ENCODE assay signal across 9 cellular contexts in the genomic region with DNA sequence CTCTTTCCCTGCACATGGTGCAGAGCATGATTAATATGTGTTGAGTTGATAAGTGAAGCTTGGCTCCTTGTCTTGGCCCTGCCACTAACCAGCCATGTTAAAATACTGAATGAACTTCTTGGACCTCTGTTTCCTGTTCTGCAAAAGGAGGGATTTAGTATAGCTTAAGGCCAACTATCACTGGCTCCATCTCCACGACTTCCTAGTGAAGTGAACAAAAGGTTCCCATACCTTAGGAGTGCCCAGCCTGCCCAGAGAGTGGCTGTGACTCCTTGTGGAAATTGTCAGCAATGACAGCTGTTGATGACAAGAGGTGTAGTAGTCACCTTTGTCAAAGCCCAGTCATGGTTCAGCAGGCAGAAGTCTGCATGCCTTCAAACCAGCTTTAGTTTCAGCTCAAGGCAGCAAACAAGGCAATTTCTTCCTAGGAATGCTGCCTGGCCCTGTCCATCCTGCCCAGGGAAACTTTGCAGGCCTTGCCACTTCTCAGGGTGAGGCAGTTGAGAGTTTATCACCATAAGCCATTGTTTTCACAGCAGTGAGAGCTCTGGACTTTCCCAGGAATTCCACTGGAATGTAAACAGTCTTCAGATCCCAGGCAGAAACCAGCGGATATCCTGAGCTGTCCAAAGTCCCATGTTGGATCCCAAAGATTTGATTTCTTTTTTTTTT.
DNase-seq lines count a peak whose midpoint lies in the region; ATAC-seq lines count a peak whose summit lies in the region.
"Had no signal": no experiment of that assay in that cellular context is flagged by ENCODE, and none has a peak within 500 bp of the region (broad histone marks: within the 10 kb centered on the region; RNA-seq: fewer than 3 reads in every experiment).

No MANE protein-coding gene starts in this region.

- H3K4me3 ChIP-seq in trophoblast cell (ENCODE audit: low read depth, low read length), result no peak overlapping the region

- no peak overlapping the region for H4K8ac ChIP-seq in trophoblast cell (ENCODE audit: low read depth, low read length)

- peak overlapping the region; percentile 95 for H3K27ac ChIP-seq in trophoblast cell (ENCODE audit: low read depth, low read length)

- H3K27ac Mint-ChIP-seq in immature natural killer cell, result no peak overlapping the region
- H3K27ac Mint-ChIP-seq: stimulated activated naive CD8-positive, alpha-beta T cell treated with anti-CD3 and anti-CD28 coated beads, Interleukin-15, Interleukin-2, amounts not matched to agents 100 ng/mL and 50 ng/mL, for 24 hours had no signal

- H3K4me1 Mint-ChIP-seq in immature natural killer cell, result peaks cover 5 to 13% of the 10 kb centered on the region in 2 donors

- peak overlapping the region; percentile 73 for H2BK5ac ChIP-seq in trophoblast cell (ENCODE audit: low read depth, low read length, poor library complexity)

- no peak overlapping the region for H3K9ac ChIP-seq in trophoblast cell (ENCODE audit: low read length)

- H3K4me2 ChIP-seq in trophoblast cell (ENCODE audit: low read length), result peak overlapping the region; percentile 42

- no peaks in the 10 kb centered on the region for H3K9me3 Mint-ChIP-seq in immature natural killer cell
- H3K9me3 Mint-ChIP-seq: stimulated activated naive CD8-positive, alpha-beta T cell treated with anti-CD3 and anti-CD28 coated beads, Interleukin-15, Interleukin-2, amounts not matched to agents 100 ng/mL and 50 ng/mL, for 24 hours had no signal

- H2AFZ ChIP-seq in trophoblast cell (ENCODE audit: insufficient read depth, low read length, poor library complexity), result no peak overlapping the region

- H3K27me3 ChIP-seq in trophoblast cell (ENCODE audit: insufficient read depth, low read length), result no peaks in the 10 kb centered on the region

- H3K4ac ChIP-seq in trophoblast cell (ENCODE audit: low read depth, low read length), result no peak overlapping the region

- WGBS in trophoblast cell (ENCODE audit: extremely low coverage, insufficient coverage, insufficient read length), result no CpG with 5 or more reads among the region's 2 CpGs

- H3K27me3 Mint-ChIP-seq in immature natural killer cell (ENCODE audit: low read depth in 3 of 3), result peaks cover 5 to 12% (median 10%) of the 10 kb centered on the region in 3 donors

- H3K36me3 Mint-ChIP-seq in immature natural killer cell, result no peaks in the 10 kb centered on the region

- H4K12ac ChIP-seq in trophoblast cell (ENCODE audit: low read depth, low read length), result no peak overlapping the region

- no peak overlapping the region for H2BK12ac ChIP-seq in trophoblast cell (ENCODE audit: low read length)

- no peaks in the 10 kb centered on the region for H3K36me3 ChIP-seq in trophoblast cell (ENCODE audit: control insufficient read depth in 1 of 2, insufficient read depth in 2 of 2, low read length in 2 of 2)

- no peaks in the 10 kb centered on the region for H3K9me3 ChIP-seq in trophoblast cell (ENCODE audit: insufficient read depth, low read depth, low read length)

- DNase-seq in ACHN, result peak; percentile 66
- peak; percentile 48 for DNase-seq in HS-5 (ENCODE audit: low read depth)
- DNase-seq in epidermal melanocyte (ENCODE audit: insufficient read length, low spot score), result peak; percentile 23
- DNase-seq in trophoblast cell, result peak; percentile 93 to 94
- no peak for DNase-seq in immature natural killer cell
- no peak for DNase-seq in activated CD4-positive, alpha-beta T cell treated with anti-CD3 and anti-CD28 coated beads, Interleukin-2, amount 50 U/mL, for 1 hour

- H2BK120ac ChIP-seq in trophoblast cell (ENCODE audit: insufficient read depth, low read length, poor library complexity), result peak overlapping the region; percentile 21

- H3K79me1 ChIP-seq in trophoblast cell (ENCODE audit: low read length), result peaks cover 26% of the 10 kb centered on the region

- no peak overlapping the region for H2AK5ac ChIP-seq in trophoblast cell (ENCODE audit: low read length)

- H3K18ac ChIP-seq in trophoblast cell (ENCODE audit: low read length), result no peak overlapping the region

- no peaks in the 10 kb centered on the region for H3K79me2 ChIP-seq in trophoblast cell (ENCODE audit: control insufficient read depth, insufficient read depth, low read length, poor library complexity)

- in situ Hi-C loops in ACHN (cut with HindIII; ENCODE audit: low pct_ligation_motif_present, low pct_unique_long_range_greater_than_20kb, low sequenced_read_pairs), result no loop called here

- no peak overlapping the region for H3K4me3 Mint-ChIP-seq in immature natural killer cell
- H3K4me3 Mint-ChIP-seq: stimulated activated naive CD8-positive, alpha-beta T cell treated with anti-CD3 and anti-CD28 coated beads, Interleukin-15, Interleukin-2, amounts not matched to agents 100 ng/mL and 50 ng/mL, for 24 hours had no signal

- H3K14ac ChIP-seq in trophoblast cell (ENCODE audit: low read length), result no peak overlapping the region

- ATAC-seq in GM18909 (IDR thresholded peaks at IDR 0.05; ENCODE audit: poor library complexity, unreplicated experiment) (peak; percentile 83), HG03457 (IDR thresholded peaks at IDR 0.05; ENCODE audit: unreplicated experiment) (no peak)

- no peak overlapping the region for H4K91ac ChIP-seq in trophoblast cell (ENCODE audit: low read depth, low read length)

- H3K23ac ChIP-seq in trophoblast cell (ENCODE audit: low read length), result no peak overlapping the region

- peaks cover 15 to 34% of the 10 kb centered on the region in 2 experiments for H3K4me1 ChIP-seq in trophoblast cell (ENCODE audit: control insufficient read depth in 1 of 2, insufficient read depth in 2 of 2, low read length in 2 of 2)

Comparison
In these comparisons a context has a peak if more than half of its experiments do, and no peak if none do; other contexts are left out.
1. DNase-seq: peak in ACHN (single experiment), HS-5 (single experiment), epidermal melanocyte (single experiment) and trophoblast cell (2 of 2); none in immature natural killer cell (0 of 3) and activated CD4-positive, alpha-beta T cell treated with anti-CD3 and anti-CD28 coated beads, Interleukin-2, amount 50 U/mL, for 1 hour (single experiment).